ENCODE assay signal across 19 cellular contexts in genomic region chr19:33409906-33410685, GRCh38. TPM values are rescaled to one million over a fixed set of nuclear protein-coding genes. Genes with fewer than 3 reads are reported as not detected.
DNase-seq lines count a peak whose midpoint lies in the region; ATAC-seq, FAIRE-seq and TF ChIP-seq lines count a peak whose summit lies in the region.
"Had no signal": no experiment of that assay in that cellular context is flagged by ENCODE, and none has a peak within 500 bp of the region (broad histone marks: within the 10 kb centered on the region; RNA-seq: fewer than 3 reads in every experiment).

No MANE protein-coding gene starts in this region.

- 92% methylated on average over 27 of the region's 27 CpGs for WGBS in liver
- WGBS in HepG2 (ENCODE audit: low lambda C conversion rate) = 94% methylated on average over 14 of the region's 27 CpGs

- H2AFZ ChIP-seq in HepG2 (ENCODE audit: low read length) (no peak overlapping the region), osteoblast (ENCODE audit: low read length) (no peak overlapping the region)

- POLR2A ChIA-PET in HepG2 (lab: Yijun Ruan, JAX) = no interaction called here

- TF ChIP-seq CTCF in liver (IDR thresholded peaks at IDR 0.05; ENCODE audit: low read depth, low read length, missing input control) (no peak), HepG2 (CRISPR knock-in tag; IDR thresholded peaks at IDR 0.05) (no peak), osteoblast (IDR thresholded peaks at IDR 0.05; ENCODE audit: extremely low read depth, low read depth, low read length) (no peak)

- H3K4me2 ChIP-seq in HepG2 (ENCODE audit: low read depth, low read length) (no peak overlapping the region), osteoblast (ENCODE audit: insufficient read depth, low read length) (no peak overlapping the region)
- H3K4me2 ChIP-seq: A549 had no signal

- in situ Hi-C loops in HepG2 (cut with HindIII; ENCODE audit: extremely low pct_ligation_motif_present, low pct_unique_long_range_greater_than_20kb) = no loop called here

- CTCF ChIA-PET in HepG2 (lab: Yijun Ruan, JAX; ENCODE audit: low intra/inter-chr PET ratio, low total read pairs) = no interaction called here

- H3K36me3 ChIP-seq in liver (ENCODE audit: control insufficient read depth in 4 of 4, insufficient read depth in 3 of 4, low read depth in 1 of 4, low read length in 3 of 4) (peaks cover 0 to 4% (median 0%) of the 10 kb centered on the region in 4 donors), HepG2 (replicated peaks in 1 of 2; ENCODE audit: control insufficient read depth in 1 of 2, insufficient read depth in 2 of 2, low read length in 2 of 2) (peaks cover 0 to 11% of the 10 kb centered on the region in 2 experiments; a peak in 1 of 5 replicates), osteoblast (ENCODE audit: insufficient read depth, low read length) (no peaks in the 10 kb centered on the region)

- H3K9ac ChIP-seq in liver (ENCODE audit: low read depth in 1 of 2, low read length in 2 of 2) (no peak overlapping the region), HepG2 (ENCODE audit: insufficient read depth, low read depth, low read length) (no peak overlapping the region)

- H3K4me3 ChIP-seq in liver (ENCODE audit: low read depth in 1 of 3, low read length in 3 of 3) (no peak overlapping the region), HepG2 (replicated peaks in 1 of 3; ENCODE audit: insufficient read depth in 1 of 3, low read depth in 2 of 3, low read length in 3 of 3) (no peak overlapping the region), osteoblast (ENCODE audit: insufficient read depth, low read length) (no peak overlapping the region)
- H3K4me3 ChIP-seq: A549 had no signal

- TF ChIP-seq POLR2A in HepG2 (IDR thresholded peaks at IDR 0.05; ENCODE audit: insufficient read depth in 1 of 2, low read depth in 2 of 2, low read length in 2 of 2) = no peak

- H3K27ac ChIP-seq in liver (ENCODE audit: low read depth in 1 of 2, low read length in 2 of 2) (peak overlapping the region; percentile 28 to 38), HepG2 (ENCODE audit: extremely low read length, insufficient read depth, low read length) (no peak overlapping the region), osteoblast (ENCODE audit: low read depth, low read length) (no peak overlapping the region)
- H3K27ac ChIP-seq: 22Rv1, A549, C4-2B had no signal

- intact Hi-C loops in Right ventricle myocardium inferior (cut with DNase I) (loop anchor here (5.0 to 10.0 kb wide), 2 partner anchors 108 to 265 kb away; partner anchors contain the start of gene CEBPA), cardiac septum (cut with DNase I) (loop anchor here (5.0 to 10.0 kb wide), 2 partner anchors 108 to 265 kb away; partner anchors contain the start of gene CEBPA), HepG2 (cut with micrococcal nuclease; ENCODE audit: unreplicated experiment) (no loop called here)

- FAIRE-seq in HepG2 (lab: Jason Lieb, UNC) = no peak
- FAIRE-seq: A549, D721Med, G401.6, GM12891, GM19239, H1 had no signal

- ATAC-seq in Right ventricle myocardium inferior (no peak), HepG2 (no peak), HG03521 (IDR thresholded peaks at IDR 0.05; ENCODE audit: unreplicated experiment) (no peak)
- ATAC-seq: A549 had no signal

- peak; percentile 49 for DNase-seq in Right ventricle myocardium inferior (ENCODE audit: missing footprints)
- DNase-seq in cardiac septum (ENCODE audit: low spot score) = no peak
- no peak for DNase-seq in HepG2 (ENCODE audit: low spot score)
- peak; percentile 47 for DNase-seq in osteoblast (ENCODE audit: insufficient read length, low spot score, missing footprints)
- DNase-seq in globus pallidus (ENCODE audit: low spot score) = no peak
- DNase-seq: AML-193; Caco-2; CD4-positive, alpha-beta T cell; H9 had no signal

- H3K4me1 ChIP-seq in liver (ENCODE audit: control insufficient read depth in 4 of 4, insufficient read depth in 4 of 4, low read length in 3 of 4) = peaks cover 7 to 41% (median 25%) of the 10 kb centered on the region in 4 donors
- H3K4me1 ChIP-seq in HepG2 (ENCODE audit: insufficient read depth, low read length) = peaks cover 18% of the 10 kb centered on the region
- H3K4me1 ChIP-seq in osteoblast (ENCODE audit: insufficient read depth, low read length) = no peaks in the 10 kb centered on the region
- H3K4me1 ChIP-seq: A549 had no signal

- no peaks in the 10 kb centered on the region for H3K27me3 ChIP-seq in liver (ENCODE audit: control insufficient read depth in 4 of 4, insufficient read depth in 4 of 4, low read length in 3 of 4)
- no peaks in the 10 kb centered on the region for H3K27me3 ChIP-seq in HepG2 (ENCODE audit: control insufficient read depth in 1 of 2, insufficient read depth in 2 of 2, low read length in 2 of 2)
- no peaks in the 10 kb centered on the region for H3K27me3 ChIP-seq in osteoblast (ENCODE audit: insufficient read depth, low read length)

- H3K79me2 ChIP-seq in HepG2 (ENCODE audit: insufficient read depth, low read length) (no peaks in the 10 kb centered on the region), osteoblast (ENCODE audit: insufficient read depth, low read length) (no peaks in the 10 kb centered on the region)

- H4K20me1 ChIP-seq in HepG2 (ENCODE audit: insufficient read depth, low read length) (no peaks in the 10 kb centered on the region), osteoblast (ENCODE audit: insufficient read depth, low read length) (peaks cover 3% of the 10 kb centered on the region)

- no peaks in the 10 kb centered on the region for H3K9me3 ChIP-seq in liver (ENCODE audit: control insufficient read depth in 4 of 4, low read length in 3 of 4)
- H3K9me3 ChIP-seq in HepG2 (ENCODE audit: low read length) = no peaks in the 10 kb centered on the region
- no peaks in the 10 kb centered on the region for H3K9me3 ChIP-seq in osteoblast (ENCODE audit: low read depth, low read length)
- H3K9me3 ChIP-seq: A549, Caco-2 had no signal

- TF ChIP-seq RAD21 in liver (IDR thresholded peaks at IDR 0.05) = no peak
- no peak for TF ChIP-seq RAD21 in HepG2 (CRISPR knock-in tag; IDR thresholded peaks at IDR 0.05)

- no peak for TF ChIP-seq EP300 in HepG2 (IDR thresholded peaks at IDR 0.05; ENCODE audit: low read depth in 2 of 2, low read length in 2 of 2)
- no peak for TF ChIP-seq EP300 in HepG2 (CRISPR knock-in tag; IDR thresholded peaks at IDR 0.05; ENCODE audit: borderline replicate concordance)

- no TSS peak for BruUV-seq in HepG2 (replicated peaks; lab: Mats Ljungman, UMichigan)

TF ChIP-seq in liver, 16 proteins besides CTCF, POLR2A, EP300 and RAD21 (continues in another document):
- no peak for TF ChIP-seq GABPA (IDR thresholded peaks at IDR 0.05 in 1 of 2, conservative IDR thresholded peaks at IDR 0.05 in 1 of 2)
- no peak for TF ChIP-seq YY1 (IDR thresholded peaks at IDR 0.05)
- TF ChIP-seq EGR1 (IDR thresholded peaks at IDR 0.05; ENCODE audit: low read depth in 2 of 2) = no peak

TF ChIP-seq in HepG2, 621 proteins besides CTCF, POLR2A, EP300 and RAD21:
- TF ChIP-seq BRD4 (CRISPR knock-in tag; IDR thresholded peaks at IDR 0.05) = no peak
- no peak for TF ChIP-seq REL (CRISPR knock-in tag; conservative IDR thresholded peaks at IDR 0.05)
- TF ChIP-seq HIVEP1 (CRISPR knock-in tag; IDR thresholded peaks at IDR 0.05) = no peak
- TF ChIP-seq JUND (CRISPR knock-in tag; IDR thresholded peaks at IDR 0.05) = no peak
- no peak for TF ChIP-seq ZNF274 (CRISPR knock-in tag; IDR thresholded peaks at IDR 0.05)
- no peak for TF ChIP-seq ZNF326 (CRISPR knock-in tag; IDR thresholded peaks at IDR 0.05; ENCODE audit: borderline replicate concordance)
- TF ChIP-seq ZNF652 (CRISPR knock-in tag; IDR thresholded peaks at IDR 0.05; ENCODE audit: borderline replicate concordance, low read depth) = no peak

RNA-seq across cellular contexts. Expression of gene CEBPG, which starts 36.6 kb away (rescaled TPM):
- total RNA-seq in Right ventricle myocardium inferior (17.5 TPM), cardiac septum (17.3 TPM), liver (10 to 100 TPM; 18.0 to 36.1 TPM), HepG2 (2016; rRNA removed; fragmentation: Illumina TruSeq; extraction: Trizol) (34.3 and 49.8 TPM in 2 replicates), osteoblast (31.5 and 35.5 TPM in 2 replicates)
- polyA plus RNA-seq in liver (10 to 100 TPM; 16.9 to 30.3 TPM), HepG2 (2011; rRNA removed) (25.7 and 26.6 TPM in 2 replicates)
- 13.2 and 14.7 TPM in 2 replicates for total RNA-seq in HepG2 (2016; cell fraction: cytosol; rRNA removed; fragmentation: Illumina TruSeq; extraction: Trizol; ENCODE audit: low read depth)
- total RNA-seq in HepG2 (2016; cell fraction: insoluble cytoplasmic fraction; rRNA removed; fragmentation: Illumina TruSeq; extraction: Trizol) = 35.7 and 49.1 TPM in 2 replicates
- total RNA-seq in HepG2 (2016; cell fraction: membrane; rRNA removed; fragmentation: Illumina TruSeq; extraction: Trizol) = 37.6 and 38.8 TPM in 2 replicates
- total RNA-seq in HepG2 (2016; cell fraction: nucleus; rRNA removed; fragmentation: Illumina TruSeq; extraction: Trizol) = 24.5 and 24.7 TPM in 2 replicates
- polyA plus RNA-seq in HepG2 (2011; cell fraction: cytosol; rRNA removed) = 16.9 and 25.6 TPM in 2 replicates
- 11.7 and 17.0 TPM in 2 replicates for polyA plus RNA-seq in HepG2 (2011; cell fraction: nucleus; rRNA removed)
- polyA plus RNA-seq in HepG2 (2012) = 34.2 and 46.3 TPM in 2 replicates
- polyA plus RNA-seq in HepG2 (2016; cell fraction: cytosol; fragmentation: Illumina TruSeq; extraction: Trizol; ENCODE audit: low read depth) = 13.2 and 15.5 TPM in 2 replicates
- polyA plus RNA-seq in HepG2 (2016; cell fraction: insoluble cytoplasmic fraction; fragmentation: Illumina TruSeq; extraction: Trizol; ENCODE audit: low read depth) = 44.3 and 47.4 TPM in 2 replicates
- 25.6 and 28.0 TPM in 2 replicates for polyA plus RNA-seq in HepG2 (2016; cell fraction: membrane; fragmentation: Illumina TruSeq; extraction: Trizol; ENCODE audit: low read depth)
- 30.5 and 35.3 TPM in 2 replicates for polyA plus RNA-seq in HepG2 (2016; cell fraction: nucleus; fragmentation: Illumina TruSeq; extraction: Trizol; ENCODE audit: insufficient read depth, low read depth)
- polyA minus RNA-seq in HepG2 (2011; rRNA and poly(A)+ RNA removed; ENCODE audit: low replicate concordance) = 14.6 and 15.2 TPM in 2 replicates
- polyA minus RNA-seq in HepG2 (2011; cell fraction: cytosol; rRNA and poly(A)+ RNA removed) = 18.9 and 25.7 TPM in 2 replicates
- polyA minus RNA-seq in HepG2 (2011; cell fraction: nucleus; rRNA and poly(A)+ RNA removed) = 26.3 and 34.8 TPM in 2 replicates

Comparison
In these comparisons a context has a peak if more than half of its experiments do, and no peak if none do; other contexts are left out.
1. DNase-seq: peak in Right ventricle myocardium inferior (single experiment) and osteoblast (single experiment); none in cardiac septum (single experiment), HepG2 (single experiment) and globus pallidus (single experiment).
2. H3K27ac ChIP-seq: peak in liver (2 of 2); none in HepG2 (single experiment) and osteoblast (single experiment).